ENCODE assay signal across 3 cellular contexts in genomic region chr10:47750360-47750759, GRCh38. TPM values are rescaled to one million over a fixed set of nuclear protein-coding genes. Genes with fewer than 3 reads are reported as not detected.
"Had no signal": no experiment of that assay in that cellular context is flagged by ENCODE, and none has a peak within 500 bp of the region (broad histone marks: within the 10 kb centered on the region; RNA-seq: fewer than 3 reads in every experiment).

No MANE protein-coding gene starts in this region.

RNA-seq across cellular contexts. Expression of gene SYT15B, which starts 13.0 kb away (rescaled TPM):
- total RNA-seq: PC-3, SK-MEL-5 had no signal
- polyA plus RNA-seq: SK-N-SH had no signal
